24 cellular contexts compared by ENCODE assay signal in the genomic region with DNA sequence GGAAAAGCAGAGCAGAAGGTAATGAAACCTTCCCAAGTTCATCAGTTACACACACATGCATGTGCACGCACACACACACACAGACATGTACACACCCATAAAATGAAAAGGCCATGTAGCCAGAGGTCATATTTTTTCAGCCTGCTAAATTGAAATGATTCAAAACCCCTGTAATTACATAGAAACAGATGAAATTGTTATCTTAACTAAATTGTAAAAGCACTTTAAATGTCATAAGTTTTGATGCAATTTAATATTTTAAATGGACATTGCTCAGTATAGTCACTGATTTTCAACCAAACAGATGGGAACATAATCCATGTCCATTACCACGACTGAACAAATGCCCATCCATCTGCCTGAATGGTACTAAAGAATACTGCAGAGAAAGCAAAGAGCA.
"Had no signal": no experiment of that assay in that cellular context is flagged by ENCODE, and none has a peak within 500 bp of the region (broad histone marks: within the 10 kb centered on the region; RNA-seq: fewer than 3 reads in every experiment).

No MANE protein-coding gene starts in this region.

- FAIRE-seq: endometrium, TTC549 had no signal

- H3K36me3 ChIP-seq: heart right ventricle, lower lobe of right lung, neural progenitor cell, sigmoid colon, stomach, suprapubic skin, tibial nerve, uterus had no signal

- H3K9ac ChIP-seq: neural progenitor cell had no signal

- DNase-seq: activated CD4-positive, alpha-beta T cell treated with anti-CD3 and anti-CD28 coated beads for 1 hour; activated gamma-delta T cell treated with Interleukin-2 at 50 U/mL for 16 hours; activated T-cell treated with anti-CD3 and anti-CD28 coated beads, Interleukin-2, amount 50 U/mL, for 1 hour; anterior cingulate cortex; body of pancreas; caudate nucleus; effector CD4-positive, alpha-beta T cell; heart right ventricle; islet precursor cell; lower lobe of right lung; mesendoderm; naive B cell; sigmoid colon; stimulated activated CD4-positive, alpha-beta T cell treated with anti-CD3 and anti-CD28 coated beads, Interleukin-15, amount 100 ng/mL, for 24 hours; stomach; uterus had no signal

- H3K4me1 ChIP-seq: neural progenitor cell had no signal

- H3K9me3 ChIP-seq: body of pancreas, heart right ventricle, lower lobe of right lung, sigmoid colon, stomach, suprapubic skin, tibial nerve, uterus had no signal

- H3K4me3 ChIP-seq: body of pancreas, heart right ventricle, lower lobe of right lung, neural progenitor cell, sigmoid colon, smooth muscle cell, stomach, suprapubic skin, tibial nerve, uterus had no signal

- ATAC-seq: body of pancreas; heart right ventricle; left lobe of liver; lower lobe of right lung; stimulated activated memory B cell treated with anti-CD40 and anti-IgM and Interleukin-4, amounts not matched to agents 10 μg/mL and 1 μg/mL and 100 μg/mL, for 72 hours had no signal

- H2AFZ ChIP-seq: neural progenitor cell had no signal

- H3K4me2 ChIP-seq: neural progenitor cell, smooth muscle cell had no signal

- H3K27me3 ChIP-seq: body of pancreas, heart right ventricle, neural progenitor cell, sigmoid colon, stomach, suprapubic skin, tibial nerve, uterus had no signal

- H3K27ac ChIP-seq: body of pancreas, heart right ventricle, lower lobe of right lung, neural progenitor cell, sigmoid colon, stomach, suprapubic skin, tibial nerve, uterus had no signal
